ENCODE assay signal across 24 cellular contexts in genomic region chr5:124103671-124104070, GRCh38.
DNase-seq lines count a peak whose midpoint lies in the region; ATAC-seq and TF ChIP-seq lines count a peak whose summit lies in the region.
"Had no signal": no experiment of that assay in that cellular context is flagged by ENCODE, and none has a peak within 500 bp of the region (broad histone marks: within the 10 kb centered on the region; RNA-seq: fewer than 3 reads in every experiment).

No MANE protein-coding gene starts in this region.

- peak; percentile 95 for ATAC-seq in foreskin keratinocyte
- ATAC-seq: natural killer cell, right cardiac atrium, upper lobe of right lung had no signal

- no peaks in the 10 kb centered on the region for H3K9me3 Mint-ChIP-seq in osteocyte (ENCODE audit: unreplicated experiment)

- peaks cover 28% of the 10 kb centered on the region for H3K4me1 Mint-ChIP-seq in osteocyte (ENCODE audit: unreplicated experiment)
- H3K4me1 Mint-ChIP-seq: B cell, natural killer cell had no signal

- in situ Hi-C loops in ACHN (cut with HindIII; ENCODE audit: low pct_ligation_motif_present, low pct_unique_long_range_greater_than_20kb, low sequenced_read_pairs): no loop called here

- H3K27ac ChIP-seq in foreskin keratinocyte: no peak overlapping the region
- H3K27ac ChIP-seq: esophagus muscularis mucosa, left ventricle myocardium inferior, ovary, upper lobe of right lung had no signal

- H3K27me3 ChIP-seq in foreskin keratinocyte: no peaks in the 10 kb centered on the region
- H3K27me3 ChIP-seq: esophagus muscularis mucosa, ovary, upper lobe of right lung had no signal

- no peaks in the 10 kb centered on the region for H3K36me3 Mint-ChIP-seq in osteocyte (ENCODE audit: unreplicated experiment)
- H3K36me3 Mint-ChIP-seq: natural killer cell had no signal

- TF ChIP-seq CTCF in foreskin keratinocyte (conservative IDR thresholded peaks at IDR 0.05) (no peak), osteocyte (IDR thresholded peaks at IDR 0.05) (no peak)

- DNase-seq in ACHN: peak; percentile 8
- DNase-seq in LHCN-M2 (ENCODE audit: low read depth): peak; percentile 59
- peak; percentile 57 for DNase-seq in astrocyte of the hippocampus (ENCODE audit: low read depth, low spot score)
- peak; percentile 62 to 83 for DNase-seq in foreskin keratinocyte
- no peak for DNase-seq in stimulated activated CD4-positive, alpha-beta T cell treated with anti-CD3 and anti-CD28 coated beads, Interleukin-1b, Interleukin-23, amount 100 ng/mL, for 48 hours
- DNase-seq in NCI-H446 treated with DMSO at 0.1 percent for 48 hours (lab: John Stamatoyannopoulos, UW): no peak
- DNase-seq in osteocyte (ENCODE audit: extremely low spot score, unreplicated experiment): no peak
- DNase-seq in A172 (ENCODE audit: low spot score): no peak
- DNase-seq: 8988T; activated naive CD4-positive, alpha-beta T cell treated with anti-CD3 and anti-CD28 coated beads, Interleukin-2, amount 50 U/mL, for 16 hours; activated T-cell treated with anti-CD3 and anti-CD28 coated beads, Interleukin-2, amount 50 U/mL, for 48 hours; aorta; effector CD8-positive, alpha-beta T cell; GOT3; left ventricle myocardium inferior; midbrain; natural killer cell; NCI-H1417 treated with DMSO at 0.1 percent for 48 hours; NCI-H524 treated with DMSO at 0.1 percent for 48 hours; ovary; right cardiac atrium; upper lobe of right lung had no signal

- no peak overlapping the region for H3K4me3 Mint-ChIP-seq in osteocyte (ENCODE audit: unreplicated experiment)
- H3K4me3 Mint-ChIP-seq: B cell, natural killer cell had no signal

- H3K27me3 Mint-ChIP-seq in osteocyte (ENCODE audit: unreplicated experiment): no peaks in the 10 kb centered on the region
- H3K27me3 Mint-ChIP-seq: B cell had no signal

- peaks cover 9% of the 10 kb centered on the region for H3K4me1 ChIP-seq in foreskin keratinocyte
- H3K4me1 ChIP-seq: esophagus muscularis mucosa, left ventricle myocardium inferior, upper lobe of right lung had no signal

- no peak overlapping the region for H3K27ac Mint-ChIP-seq in osteocyte (ENCODE audit: unreplicated experiment)
- H3K27ac Mint-ChIP-seq: B cell, natural killer cell had no signal

Comparison
In these comparisons a context has a peak if more than half of its experiments do, and no peak if none do; other contexts are left out.
1. DNase-seq: peak in ACHN (single experiment), LHCN-M2 (single experiment), astrocyte of the hippocampus (single experiment) and foreskin keratinocyte (2 of 2); none in stimulated activated CD4-positive, alpha-beta T cell treated with anti-CD3 and anti-CD28 coated beads, Interleukin-1b, Interleukin-23, amount 100 ng/mL, for 48 hours (single experiment), NCI-H446 treated with DMSO at 0.1 percent for 48 hours (single experiment), osteocyte (single experiment) and A172 (single experiment).